ENCODE assay signal across 31 cellular contexts in the genomic region with DNA sequence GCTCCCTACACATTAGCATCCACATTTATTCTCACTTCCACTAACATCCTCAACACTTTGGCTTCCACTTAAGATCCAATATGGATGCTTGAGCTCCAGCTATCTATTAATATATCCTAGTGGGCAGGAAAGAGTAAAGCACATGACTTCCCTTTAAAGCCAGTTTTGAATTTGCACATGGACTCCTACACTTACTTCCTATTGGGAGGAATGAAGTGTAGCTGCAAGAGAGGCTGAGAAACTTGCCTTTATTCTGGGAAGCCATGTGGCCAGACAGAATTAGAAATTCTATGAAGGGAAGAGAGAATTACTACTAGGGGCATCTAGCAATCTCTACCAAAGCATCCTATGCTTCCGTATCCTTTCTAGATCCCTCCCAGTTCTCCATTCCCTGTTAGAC.
"Had no signal": no experiment of that assay in that cellular context is flagged by ENCODE, and none has a peak within 500 bp of the region (broad histone marks: within the 10 kb centered on the region; RNA-seq: fewer than 3 reads in every experiment).

No MANE protein-coding gene starts in this region.

- H3K36me3 Mint-ChIP-seq: brain had no signal

- H3K27ac ChIP-seq: ascending aorta, cardiac muscle cell, colonic mucosa, esophagus muscularis mucosa, foreskin keratinocyte, gastrocnemius medialis, WERI-Rb-1 had no signal

- H3K27me3 Mint-ChIP-seq: activated B cell treated with CpG ODN at 0.5 μM for 24 hours; activated CD8-positive, alpha-beta T cell treated with anti-CD3 and anti-CD28 coated beads for 36 hours had no signal

- H3K4me3 ChIP-seq: ascending aorta, breast epithelium, cardiac muscle cell, colonic mucosa, esophagus muscularis mucosa, gastrocnemius medialis, heart left ventricle had no signal

- H3K36me3 ChIP-seq: ascending aorta, breast epithelium, cardiac muscle cell, colonic mucosa, esophagus muscularis mucosa, gastrocnemius medialis, heart left ventricle had no signal

- H3K27me3 ChIP-seq: ascending aorta, breast epithelium, cardiac muscle cell, colonic mucosa, esophagus muscularis mucosa, foreskin keratinocyte, gastrocnemius medialis, heart left ventricle had no signal

- H3K9me3 Mint-ChIP-seq: activated B cell treated with CpG ODN at 0.5 μM for 24 hours; activated CD8-positive, alpha-beta T cell treated with anti-CD3 and anti-CD28 coated beads for 36 hours; activated naive CD4-positive, alpha-beta T cell treated with anti-CD3 and anti-CD28 coated beads, Interleukin-2, amount 10 ng/mL, durations not matched to agents 7 days and 5 days; activated naive CD4-positive, alpha-beta T cell treated with anti-CD3 and anti-CD28 coated beads, Interleukin-2, amount 50 U/mL, for 72 hours; activated naive CD8-positive, alpha-beta T cell treated with anti-CD3 and anti-CD28 coated beads, Interleukin-2, amount 10 ng/mL, durations not matched to agents 7 days and 5 days; activated T-helper 1 cell treated with anti-CD3 and anti-CD28 coated beads, Interleukin-12 subunit alpha, Interleukin-12 subunit beta, Interleukin-2, Interleukin-4 antibody, amounts not matched to agents 30 ng/mL and 10 ng/mL and 1 ng/mL, durations not matched to agents 14 hours and 24 hours and 36 hours; T-helper 2 cell treated with Interferon-gamma antibody and Interleukin-4, amounts not matched to agents 5 μg/mL and 100 μg/mL, for 36 hours had no signal

- ATAC-seq: activated CD4-positive, CD25-positive, alpha-beta regulatory T cell treated with anti-CD3 and anti-CD28 coated beads, Interleukin-2, amount 50 U/mL, for 24 hours; activated CD8-positive, alpha-beta T cell treated with anti-CD3 and anti-CD28 coated beads for 36 hours; activated naive CD4-positive, alpha-beta T cell treated with anti-CD3 and anti-CD28 coated beads, Interleukin-2, amount 50 U/mL, for 72 hours; foreskin keratinocyte; gastrocnemius medialis; heart left ventricle had no signal

- H3K9me3 ChIP-seq: ascending aorta, breast epithelium, colonic mucosa, esophagus muscularis mucosa, gastrocnemius medialis had no signal

- H3K4me3 Mint-ChIP-seq: activated B cell treated with CpG ODN at 0.5 μM for 24 hours; activated CD8-positive, alpha-beta T cell treated with anti-CD3 and anti-CD28 coated beads for 36 hours; activated naive CD4-positive, alpha-beta T cell treated with anti-CD3 and anti-CD28 coated beads, Interleukin-2, amount 10 ng/mL, durations not matched to agents 7 days and 5 days; activated naive CD8-positive, alpha-beta T cell treated with anti-CD3 and anti-CD28 coated beads, Interleukin-2, amount 10 ng/mL, durations not matched to agents 7 days and 5 days; activated T-helper 1 cell treated with anti-CD3 and anti-CD28 coated beads, Interleukin-12 subunit alpha, Interleukin-12 subunit beta, Interleukin-2, Interleukin-4 antibody, amounts not matched to agents 30 ng/mL and 10 ng/mL and 1 ng/mL, durations not matched to agents 14 hours and 24 hours and 36 hours; brain; T-helper 2 cell treated with Interferon-gamma antibody and Interleukin-4, amounts not matched to agents 5 μg/mL and 100 μg/mL, for 36 hours had no signal

- H3K27ac Mint-ChIP-seq: activated CD8-positive, alpha-beta T cell treated with anti-CD3 and anti-CD28 coated beads for 36 hours; activated naive CD4-positive, alpha-beta T cell treated with anti-CD3 and anti-CD28 coated beads, Interleukin-2, amount 10 ng/mL, durations not matched to agents 7 days and 5 days; activated naive CD4-positive, alpha-beta T cell treated with anti-CD3 and anti-CD28 coated beads, Interleukin-2, amount 50 U/mL, for 72 hours; activated naive CD8-positive, alpha-beta T cell treated with anti-CD3 and anti-CD28 coated beads, Interleukin-2, amount 10 ng/mL, durations not matched to agents 7 days and 5 days; activated T-helper 1 cell treated with anti-CD3 and anti-CD28 coated beads, Interleukin-12 subunit alpha, Interleukin-12 subunit beta, Interleukin-2, Interleukin-4 antibody, amounts not matched to agents 30 ng/mL and 10 ng/mL and 1 ng/mL, durations not matched to agents 14 hours and 24 hours and 36 hours; brain; T-helper 2 cell treated with Interferon-gamma antibody and Interleukin-4, amounts not matched to agents 5 μg/mL and 100 μg/mL, for 36 hours had no signal

- DNase-seq: activated B cell treated with CpG ODN at 0.5 μM for 24 hours; activated CD4-positive, alpha-beta T cell treated with anti-CD3 and anti-CD28 coated beads for 48 hours; activated CD4-positive, alpha-beta T cell treated with anti-CD3 and anti-CD28 coated beads, Interleukin-2, amount 50 U/mL, for 1 hour; activated CD4-positive, alpha-beta T cell treated with anti-CD3 and anti-CD28 coated beads, Interleukin-2, amount 50 U/mL, for 48 hours; activated CD8-positive, alpha-beta memory T cell treated with anti-CD3 and anti-CD28 coated beads for 24 hours; activated CD8-positive, alpha-beta T cell treated with anti-CD3 and anti-CD28 coated beads for 36 hours; activated gamma-delta T cell; activated naive CD4-positive, alpha-beta T cell; activated naive CD4-positive, alpha-beta T cell treated with anti-CD3 and anti-CD28 coated beads, Interleukin-2, amount 10 ng/mL, durations not matched to agents 7 days and 5 days; activated naive CD8-positive, alpha-beta T cell treated with anti-CD3 and anti-CD28 coated beads, Interleukin-2, amount 10 ng/mL, durations not matched to agents 7 days and 5 days; activated T-cell treated with anti-CD3 and anti-CD28 coated beads, Interleukin-2, amount 50 U/mL, for 48 hours; central memory CD4-positive, alpha-beta T cell; cerebellar nuclear complex; colonic mucosa; effector memory CD4-positive, alpha-beta T cell; erythroblast; foreskin keratinocyte; gastrocnemius medialis; glutamatergic neuron; heart left ventricle; T1000; WERI-Rb-1 had no signal
